1 cellular context compared by ENCODE assay signal in the genomic region with DNA sequence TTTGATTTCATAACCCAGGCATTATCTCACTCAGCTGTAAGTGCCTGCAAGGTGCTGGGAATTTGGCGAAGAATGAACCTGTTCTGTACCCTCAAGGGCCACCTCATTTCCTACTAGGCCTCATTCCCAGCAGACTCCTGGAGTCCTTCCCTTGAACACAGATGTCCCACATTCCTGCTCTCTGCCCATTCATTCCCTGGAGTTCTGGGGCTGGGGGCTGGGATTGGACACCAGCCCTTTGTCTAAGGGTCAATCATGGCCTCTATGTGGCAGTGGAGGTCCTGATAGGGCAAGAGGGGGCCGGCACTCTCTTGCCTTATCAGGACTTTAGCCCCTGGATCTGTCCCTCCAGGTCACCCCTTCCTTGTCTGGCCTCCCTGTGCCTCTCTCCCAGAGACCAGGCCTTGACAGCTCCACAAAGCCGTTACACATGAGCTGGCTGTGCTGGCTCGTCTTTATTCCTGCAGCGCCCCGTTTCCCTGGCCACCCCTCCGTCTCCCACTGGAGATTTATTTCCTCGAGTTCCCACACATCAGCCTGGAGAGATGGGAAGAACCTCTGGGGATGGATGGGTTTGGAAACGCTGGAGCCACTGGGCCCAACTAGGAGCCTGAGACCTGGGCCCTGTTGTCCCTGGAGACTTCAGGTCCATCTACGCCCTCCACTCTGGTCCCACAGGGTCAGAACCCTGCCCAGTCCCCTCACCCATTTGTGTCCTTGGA.
TF ChIP-seq lines count a peak whose summit lies in the region.

No MANE protein-coding gene starts in this region.

TF ChIP-seq in endothelial cell of umbilical vein, 7 proteins besides CTCF, POLR2A, EP300 and RAD21:
- no peak for TF ChIP-seq POLR2AphosphoS5 (IDR thresholded peaks at IDR 0.05; ENCODE audit: insufficient read depth, low read depth, low read length)
- TF ChIP-seq, protein P1, sequence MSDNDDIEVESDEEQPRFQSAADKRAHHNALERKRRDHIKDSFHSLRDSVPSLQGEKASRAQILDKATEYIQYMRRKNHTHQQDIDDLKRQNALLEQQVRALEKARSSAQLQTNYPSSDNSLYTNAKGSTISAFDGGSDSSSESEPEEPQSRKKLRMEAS (IDR thresholded peaks at IDR 0.05; ENCODE audit: insufficient read depth, insufficient read length), result no peak
- no peak for TF ChIP-seq FOS (IDR thresholded peaks at IDR 0.05; ENCODE audit: borderline replicate concordance, insufficient read depth, low read length)
- no peak for TF ChIP-seq MYC (IDR thresholded peaks at IDR 0.05; ENCODE audit: low read depth, low read length)
- no peak for TF ChIP-seq GATA2 (IDR thresholded peaks at IDR 0.05; ENCODE audit: insufficient read depth, insufficient read length, low read depth, low read length)
- TF ChIP-seq EZH2 (IDR thresholded peaks at IDR 0.05; ENCODE audit: borderline replicate concordance, low read depth, low read length, severe bottlenecking), result no peak
- TF ChIP-seq JUN (IDR thresholded peaks at IDR 0.05; ENCODE audit: borderline replicate concordance, insufficient read depth, insufficient read length, low read depth), result no peak
